18 cellular contexts compared by ENCODE assay signal in genomic region chr17:17667231-17667630, GRCh38. TPM values are rescaled to one million over a fixed set of nuclear protein-coding genes. Genes with fewer than 3 reads are reported as not detected.
DNase-seq lines count a peak whose midpoint lies in the region; ATAC-seq, FAIRE-seq and TF ChIP-seq lines count a peak whose summit lies in the region.
"Had no signal": no experiment of that assay in that cellular context is flagged by ENCODE, and none has a peak within 500 bp of the region (broad histone marks: within the 10 kb centered on the region; RNA-seq: fewer than 3 reads in every experiment).

No MANE protein-coding gene starts in this region.

- H3K36me3 Mint-ChIP-seq in activated naive CD4-positive, alpha-beta T cell treated with anti-CD3 and anti-CD28 coated beads, Interleukin-2, amount 10 ng/mL, durations not matched to agents 7 days and 5 days = no peaks in the 10 kb centered on the region
- H3K36me3 Mint-ChIP-seq in activated naive CD4-positive, alpha-beta T cell treated with anti-CD3 and anti-CD28 coated beads for 36 hours (ENCODE audit: low read depth) = no peaks in the 10 kb centered on the region
- no peaks in the 10 kb centered on the region for H3K36me3 Mint-ChIP-seq in activated CD8-positive, alpha-beta memory T cell treated with anti-CD3 and anti-CD28 coated beads, Interleukin-2, amount 10 ng/mL, durations not matched to agents 7 days and 5 days

- no peak overlapping the region for H3K4me3 ChIP-seq in bronchial epithelial cell (ENCODE audit: low read depth, low read length)
- peak overlapping the region in 1 of 2 donors; percentile 24 for H3K4me3 ChIP-seq in neuronal stem cell (ENCODE audit: low read length in 2 of 2)
- no peak overlapping the region for H3K4me3 ChIP-seq in upper lobe of left lung
- H3K4me3 ChIP-seq: GM23248 had no signal

- H3K4me3 Mint-ChIP-seq in activated naive CD4-positive, alpha-beta T cell treated with anti-CD3 and anti-CD28 coated beads, Interleukin-2, amount 10 ng/mL, durations not matched to agents 7 days and 5 days = no peak overlapping the region
- no peak overlapping the region for H3K4me3 Mint-ChIP-seq in activated naive CD4-positive, alpha-beta T cell treated with anti-CD3 and anti-CD28 coated beads for 36 hours
- H3K4me3 Mint-ChIP-seq in activated CD8-positive, alpha-beta memory T cell treated with anti-CD3 and anti-CD28 coated beads, Interleukin-2, amount 10 ng/mL, durations not matched to agents 7 days and 5 days = no peak overlapping the region
- H3K4me3 Mint-ChIP-seq: CD4-positive, alpha-beta T cell had no signal

- H3K4me1 ChIP-seq in neuronal stem cell (ENCODE audit: control insufficient read depth in 2 of 2, insufficient read depth in 1 of 2, low read depth in 1 of 2, low read length in 2 of 2) (peaks cover 18 to 32% of the 10 kb centered on the region in 2 donors), upper lobe of left lung (peaks cover under 1 to 13% (median 9%) of the 10 kb centered on the region in 4 donors)

- no peak overlapping the region for H2BK12ac ChIP-seq in neuronal stem cell (ENCODE audit: low read length)

- H3K36me3 ChIP-seq in KOPT-K1 (ENCODE audit: insufficient read depth, low read length) = no peaks in the 10 kb centered on the region
- no peaks in the 10 kb centered on the region for H3K36me3 ChIP-seq in bronchial epithelial cell (ENCODE audit: control insufficient read depth, insufficient read depth, low read length)
- no peaks in the 10 kb centered on the region for H3K36me3 ChIP-seq in neuronal stem cell (replicated peaks in 1 of 2; ENCODE audit: control insufficient read depth in 2 of 2, insufficient read depth in 2 of 2, low read length in 2 of 2)
- H3K36me3 ChIP-seq in upper lobe of left lung = no peaks in the 10 kb centered on the region

- no peak for DNase-seq in activated naive CD4-positive, alpha-beta T cell treated with anti-CD3 and anti-CD28 coated beads, Interleukin-2, amount 10 ng/mL, durations not matched to agents 7 days and 5 days
- no peak for DNase-seq in activated naive CD4-positive, alpha-beta T cell treated with anti-CD3 and anti-CD28 coated beads for 36 hours
- DNase-seq in bronchial epithelial cell (ENCODE audit: low read depth) (no peak), neuronal stem cell (ENCODE audit: low spot score) (no peak), cerebellar nuclear complex (lab: John Stamatoyannopoulos, UW) (no peak), upper lobe of left lung (no peak)
- DNase-seq in activated CD8-positive, alpha-beta memory T cell treated with anti-CD3 and anti-CD28 coated beads, Interleukin-2, amount 10 ng/mL, durations not matched to agents 7 days and 5 days = no peak
- DNase-seq: 8988T; AML-193; C1 segment of cervical spinal cord; Calu3; CD4-positive, alpha-beta T cell; DMS 273 treated with DMSO at 0.1 percent for 48 hours; GM23248; H7 had no signal

- no CpG with 5 or more reads among the region's 2 CpGs for WGBS in neuronal stem cell (ENCODE audit: extremely low coverage in 2 of 2, insufficient read length in 2 of 2, insufficient replicate concordance in 1 of 2), 2 donors
- 80 to 93% methylated on average over 2 of the region's 2 CpGs for WGBS in upper lobe of left lung, 2 donors

- peaks cover 4% of the 10 kb centered on the region for H3K79me1 ChIP-seq in neuronal stem cell (ENCODE audit: low read depth, low read length)

- no peak for ATAC-seq in activated CD8-positive, alpha-beta memory T cell treated with anti-CD3 and anti-CD28 coated beads, Interleukin-2, amount 10 ng/mL, durations not matched to agents 7 days and 5 days
- no peak for ATAC-seq in upper lobe of left lung (ENCODE audit: low FRiP score in 2 of 2)

- no peaks in the 10 kb centered on the region for H3K9me3 ChIP-seq in KOPT-K1 (ENCODE audit: insufficient read depth, low read length, poor library complexity, severe bottlenecking)
- H3K9me3 ChIP-seq in neuronal stem cell (replicated peaks in 1 of 2; ENCODE audit: control insufficient read depth in 2 of 2, insufficient read depth in 1 of 2, low read depth in 1 of 2, low read length in 2 of 2) = no peaks in the 10 kb centered on the region
- H3K9me3 ChIP-seq in upper lobe of left lung = no peaks in the 10 kb centered on the region

- no peak overlapping the region for H3K4ac ChIP-seq in neuronal stem cell (ENCODE audit: low read length)

- intact Hi-C loops in activated naive CD4-positive, alpha-beta T cell treated with anti-CD3 and anti-CD28 coated beads for 36 hours (cut with micrococcal nuclease) = no loop called here

- peaks cover 43% of the 10 kb centered on the region for H3K27me3 Mint-ChIP-seq in activated naive CD4-positive, alpha-beta T cell treated with anti-CD3 and anti-CD28 coated beads, Interleukin-2, amount 10 ng/mL, durations not matched to agents 7 days and 5 days
- no peaks in the 10 kb centered on the region for H3K27me3 Mint-ChIP-seq in activated naive CD4-positive, alpha-beta T cell treated with anti-CD3 and anti-CD28 coated beads for 36 hours (ENCODE audit: low read depth)
- peaks cover 6% of the 10 kb centered on the region for H3K27me3 Mint-ChIP-seq in activated CD8-positive, alpha-beta memory T cell treated with anti-CD3 and anti-CD28 coated beads, Interleukin-2, amount 10 ng/mL, durations not matched to agents 7 days and 5 days
- H3K27me3 Mint-ChIP-seq: CD4-positive, alpha-beta T cell had no signal

- H2BK5ac ChIP-seq in neuronal stem cell (ENCODE audit: low read length) = no peak overlapping the region

- H4K8ac ChIP-seq in neuronal stem cell (ENCODE audit: low read depth, low read length) = no peak overlapping the region

- no peak for TF ChIP-seq POLR2A in upper lobe of left lung (IDR thresholded peaks at IDR 0.05)

- no peak overlapping the region for H3K14ac ChIP-seq in neuronal stem cell (ENCODE audit: low read length)

- no peak for TF ChIP-seq EP300 in upper lobe of left lung (IDR thresholded peaks at IDR 0.05)

- H3K23ac ChIP-seq in neuronal stem cell (ENCODE audit: low read depth, low read length, poor library complexity) = no peak overlapping the region

- CTCF ChIA-PET in activated naive CD4-positive, alpha-beta T cell treated with anti-CD3 and anti-CD28 coated beads, Interleukin-2, amount 10 ng/mL, durations not matched to agents 7 days and 5 days (lab: Charles Lee) = interaction anchor here (1.2 kb wide), 1 partner anchor 13 kb away, joined by 4 read pairs; no protein-coding TSS in a partner anchor
- CTCF ChIA-PET in activated naive CD4-positive, alpha-beta T cell treated with anti-CD3 and anti-CD28 coated beads for 36 hours (lab: Charles Lee) = interaction anchor here (1.1 kb wide), 1 partner anchor 213 kb away, joined by 3 read pairs; no protein-coding TSS in a partner anchor
- CTCF ChIA-PET in activated CD8-positive, alpha-beta memory T cell treated with anti-CD3 and anti-CD28 coated beads, Interleukin-2, amount 10 ng/mL, durations not matched to agents 7 days and 5 days (lab: Charles Lee) = interaction anchor here (0.9 to 1.7 kb wide), 2 partner anchors 10 to 252 kb away, joined by 4 to 5 read pairs; no protein-coding TSS in a partner anchor

- peak overlapping the region; percentile 39 for H3K27ac Mint-ChIP-seq in activated naive CD4-positive, alpha-beta T cell treated with anti-CD3 and anti-CD28 coated beads, Interleukin-2, amount 10 ng/mL, durations not matched to agents 7 days and 5 days
- H3K27ac Mint-ChIP-seq in activated naive CD4-positive, alpha-beta T cell treated with anti-CD3 and anti-CD28 coated beads for 36 hours = no peak overlapping the region
- H3K27ac Mint-ChIP-seq in activated CD8-positive, alpha-beta memory T cell treated with anti-CD3 and anti-CD28 coated beads, Interleukin-2, amount 10 ng/mL, durations not matched to agents 7 days and 5 days = no peak overlapping the region
- H3K27ac Mint-ChIP-seq: CD4-positive, alpha-beta T cell had no signal

- H4K91ac ChIP-seq in neuronal stem cell (ENCODE audit: low read depth, low read length, poor library complexity) = no peak overlapping the region

- H3K27ac ChIP-seq in KOPT-K1 (ENCODE audit: low read depth, low read length, poor library complexity, severe bottlenecking) (peak overlapping the region; percentile 1), neuronal stem cell (replicated peaks; ENCODE audit: low read length) (no peak overlapping the region), upper lobe of left lung (no peak overlapping the region)
- H3K27ac ChIP-seq: GM23248 had no signal

- no peaks in the 10 kb centered on the region for H3K9me3 Mint-ChIP-seq in activated naive CD4-positive, alpha-beta T cell treated with anti-CD3 and anti-CD28 coated beads, Interleukin-2, amount 10 ng/mL, durations not matched to agents 7 days and 5 days
- H3K9me3 Mint-ChIP-seq in activated naive CD4-positive, alpha-beta T cell treated with anti-CD3 and anti-CD28 coated beads for 36 hours = no peaks in the 10 kb centered on the region
- H3K9me3 Mint-ChIP-seq in activated CD8-positive, alpha-beta memory T cell treated with anti-CD3 and anti-CD28 coated beads, Interleukin-2, amount 10 ng/mL, durations not matched to agents 7 days and 5 days (ENCODE audit: low read depth) = no peaks in the 10 kb centered on the region
- H3K9me3 Mint-ChIP-seq: CD4-positive, alpha-beta T cell had no signal

- peak overlapping the region; percentile 28 for H3K18ac ChIP-seq in neuronal stem cell (ENCODE audit: low read length)

- TF ChIP-seq CTCF in bronchial epithelial cell (IDR thresholded peaks at IDR 0.05; ENCODE audit: insufficient read depth, low read length, severe bottlenecking) (no peak), upper lobe of left lung (IDR thresholded peaks at IDR 0.05) (no peak)

- no peak overlapping the region for H3K4me2 ChIP-seq in neuronal stem cell (ENCODE audit: insufficient read depth, low read length, poor library complexity, severe bottlenecking)

- no peak overlapping the region for H2BK120ac ChIP-seq in neuronal stem cell (ENCODE audit: low read depth, low read length)

- peak; percentile 55 for FAIRE-seq in bronchial epithelial cell (lab: Jason Lieb, UNC)
- FAIRE-seq: GM18507, HTR-8/SVneo had no signal

- no peak overlapping the region for H2AFZ ChIP-seq in neuronal stem cell (ENCODE audit: low read length)
- H2AFZ ChIP-seq: GM23248 had no signal

- H2BK15ac ChIP-seq in neuronal stem cell (ENCODE audit: low read length) = peak overlapping the region; percentile 59

- peak overlapping the region; percentile 73 for H2AK5ac ChIP-seq in neuronal stem cell (ENCODE audit: low read depth, low read length)

- no peak overlapping the region for H3K9ac ChIP-seq in neuronal stem cell (ENCODE audit: low read depth, low read length, poor library complexity)
- H3K9ac ChIP-seq: GM23248 had no signal

- peaks cover 23% of the 10 kb centered on the region for H3K4me1 Mint-ChIP-seq in activated naive CD4-positive, alpha-beta T cell treated with anti-CD3 and anti-CD28 coated beads, Interleukin-2, amount 10 ng/mL, durations not matched to agents 7 days and 5 days
- H3K4me1 Mint-ChIP-seq in activated naive CD4-positive, alpha-beta T cell treated with anti-CD3 and anti-CD28 coated beads for 36 hours (ENCODE audit: low read depth) = peaks cover 12% of the 10 kb centered on the region
- peaks cover 29% of the 10 kb centered on the region for H3K4me1 Mint-ChIP-seq in activated CD8-positive, alpha-beta memory T cell treated with anti-CD3 and anti-CD28 coated beads, Interleukin-2, amount 10 ng/mL, durations not matched to agents 7 days and 5 days

- H3K27me3 ChIP-seq in bronchial epithelial cell (ENCODE audit: control insufficient read depth, insufficient read depth, low read length) (no peaks in the 10 kb centered on the region), neuronal stem cell (ENCODE audit: control insufficient read depth in 3 of 3, insufficient read depth in 3 of 3, low read depth in 1 of 3, low read length in 3 of 3) (peaks cover 0 to 6% (median 0%) of the 10 kb centered on the region in 3 experiments), upper lobe of left lung (no peaks in the 10 kb centered on the region)

RNA-seq across cellular contexts. Expression of gene RAI1, which starts 14.0 kb away (rescaled TPM):
- 10 to 100 TPM in 1 of 2 experiments, 1 to 10 TPM in 1; 9.2 to 12.0 TPM for total RNA-seq in activated naive CD4-positive, alpha-beta T cell treated with anti-CD3 and anti-CD28 coated beads for 36 hours
- total RNA-seq in bronchial epithelial cell = 7.4 and 8.8 TPM in 2 replicates
- 15.1 TPM for polyA plus RNA-seq in neuronal stem cell (2013, experiment 1 of 2)
- 16.0 TPM for polyA plus RNA-seq in neuronal stem cell (2013, experiment 2 of 2)
- total RNA-seq in activated CD8-positive, alpha-beta memory T cell treated with anti-CD3 and anti-CD28 coated beads, Interleukin-2, amount 10 ng/mL, durations not matched to agents 7 days and 5 days = 10 to 100 TPM; 17.4 to 24.4 TPM
- total RNA-seq in upper lobe of left lung = 10 to 100 TPM; 33.8 to 76.6 (median 41.2) TPM
